2 cellular contexts compared by ENCODE assay signal in the genomic region with DNA sequence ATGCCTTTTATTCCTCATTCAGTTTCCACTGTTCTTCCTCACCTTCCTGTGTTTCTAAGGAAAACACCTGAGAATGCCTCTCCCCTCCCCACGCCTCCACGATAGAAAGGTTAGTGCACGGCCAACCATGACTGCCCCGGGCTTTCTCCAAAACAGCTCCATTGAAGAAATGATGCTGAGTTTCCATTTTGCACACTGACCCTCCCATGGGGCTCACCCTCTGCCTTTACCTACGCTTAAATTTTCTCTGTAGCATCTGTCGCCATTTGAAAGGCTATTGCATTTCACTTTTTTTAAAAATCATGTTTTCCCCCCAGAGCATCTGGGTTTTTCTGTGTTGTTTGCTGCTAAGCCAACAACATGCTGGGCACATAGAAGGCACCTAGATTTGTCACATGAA.
TF ChIP-seq lines count a peak whose summit lies in the region.

No MANE protein-coding gene starts in this region.

TF ChIP-seq in A549, 52 proteins besides CTCF, POLR2A, EP300 and RAD21:
- TF ChIP-seq EHF (CRISPR knock-in tag; IDR thresholded peaks at IDR 0.05) (no peak), CHD4 (IDR thresholded peaks at IDR 0.05; ENCODE audit: borderline replicate concordance) (no peak), HOXB5 (CRISPR knock-in tag; IDR thresholded peaks at IDR 0.05) (no peak), KDM5A (IDR thresholded peaks at IDR 0.05) (no peak), RARB (CRISPR knock-in tag; IDR thresholded peaks at IDR 0.05) (no peak), HOXA7 (CRISPR knock-in tag; IDR thresholded peaks at IDR 0.05) (no peak), HEYL (CRISPR knock-in tag; IDR thresholded peaks at IDR 0.05) (no peak)
- TF ChIP-seq, protein P1, sequence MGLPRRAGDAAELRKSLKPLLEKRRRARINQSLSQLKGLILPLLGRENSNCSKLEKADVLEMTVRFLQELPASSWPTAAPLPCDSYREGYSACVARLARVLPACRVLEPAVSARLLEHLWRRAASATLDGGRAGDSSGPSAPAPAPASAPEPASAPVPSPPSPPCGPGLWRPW (IDR thresholded peaks at IDR 0.05), result no peak
- TF ChIP-seq, protein P2, sequence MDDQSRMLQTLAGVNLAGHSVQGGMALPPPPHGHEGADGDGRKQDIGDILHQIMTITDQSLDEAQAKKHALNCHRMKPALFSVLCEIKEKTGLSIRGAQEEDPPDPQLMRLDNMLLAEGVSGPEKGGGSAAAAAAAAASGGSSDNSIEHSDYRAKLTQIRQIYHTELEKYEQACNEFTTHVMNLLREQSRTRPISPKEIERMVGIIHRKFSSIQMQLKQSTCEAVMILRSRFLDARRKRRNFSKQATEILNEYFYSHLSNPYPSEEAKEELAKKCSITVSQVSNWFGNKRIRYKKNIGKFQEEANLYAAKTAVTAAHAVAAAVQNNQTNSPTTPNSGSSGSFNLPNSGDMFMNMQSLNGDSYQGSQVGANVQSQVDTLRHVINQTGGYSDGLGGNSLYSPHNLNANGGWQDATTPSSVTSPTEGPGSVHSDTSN (IDR thresholded peaks at IDR 0.05), result no peak
- TF ChIP-seq, protein P3, sequence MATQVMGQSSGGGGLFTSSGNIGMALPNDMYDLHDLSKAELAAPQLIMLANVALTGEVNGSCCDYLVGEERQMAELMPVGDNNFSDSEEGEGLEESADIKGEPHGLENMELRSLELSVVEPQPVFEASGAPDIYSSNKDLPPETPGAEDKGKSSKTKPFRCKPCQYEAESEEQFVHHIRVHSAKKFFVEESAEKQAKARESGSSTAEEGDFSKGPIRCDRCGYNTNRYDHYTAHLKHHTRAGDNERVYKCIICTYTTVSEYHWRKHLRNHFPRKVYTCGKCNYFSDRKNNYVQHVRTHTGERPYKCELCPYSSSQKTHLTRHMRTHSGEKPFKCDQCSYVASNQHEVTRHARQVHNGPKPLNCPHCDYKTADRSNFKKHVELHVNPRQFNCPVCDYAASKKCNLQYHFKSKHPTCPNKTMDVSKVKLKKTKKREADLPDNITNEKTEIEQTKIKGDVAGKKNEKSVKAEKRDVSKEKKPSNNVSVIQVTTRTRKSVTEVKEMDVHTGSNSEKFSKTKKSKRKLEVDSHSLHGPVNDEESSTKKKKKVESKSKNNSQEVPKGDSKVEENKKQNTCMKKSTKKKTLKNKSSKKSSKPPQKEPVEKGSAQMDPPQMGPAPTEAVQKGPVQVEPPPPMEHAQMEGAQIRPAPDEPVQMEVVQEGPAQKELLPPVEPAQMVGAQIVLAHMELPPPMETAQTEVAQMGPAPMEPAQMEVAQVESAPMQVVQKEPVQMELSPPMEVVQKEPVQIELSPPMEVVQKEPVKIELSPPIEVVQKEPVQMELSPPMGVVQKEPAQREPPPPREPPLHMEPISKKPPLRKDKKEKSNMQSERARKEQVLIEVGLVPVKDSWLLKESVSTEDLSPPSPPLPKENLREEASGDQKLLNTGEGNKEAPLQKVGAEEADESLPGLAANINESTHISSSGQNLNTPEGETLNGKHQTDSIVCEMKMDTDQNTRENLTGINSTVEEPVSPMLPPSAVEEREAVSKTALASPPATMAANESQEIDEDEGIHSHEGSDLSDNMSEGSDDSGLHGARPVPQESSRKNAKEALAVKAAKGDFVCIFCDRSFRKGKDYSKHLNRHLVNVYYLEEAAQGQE (IDR thresholded peaks at IDR 0.05), result no peak
- TF ChIP-seq, protein P4, sequence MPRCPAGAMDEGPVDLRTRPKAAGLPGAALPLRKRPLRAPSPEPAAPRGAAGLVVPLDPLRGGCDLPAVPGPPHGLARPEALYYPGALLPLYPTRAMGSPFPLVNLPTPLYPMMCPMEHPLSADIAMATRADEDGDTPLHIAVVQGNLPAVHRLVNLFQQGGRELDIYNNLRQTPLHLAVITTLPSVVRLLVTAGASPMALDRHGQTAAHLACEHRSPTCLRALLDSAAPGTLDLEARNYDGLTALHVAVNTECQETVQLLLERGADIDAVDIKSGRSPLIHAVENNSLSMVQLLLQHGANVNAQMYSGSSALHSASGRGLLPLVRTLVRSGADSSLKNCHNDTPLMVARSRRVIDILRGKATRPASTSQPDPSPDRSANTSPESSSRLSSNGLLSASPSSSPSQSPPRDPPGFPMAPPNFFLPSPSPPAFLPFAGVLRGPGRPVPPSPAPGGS (IDR thresholded peaks at IDR 0.05), result no peak

TF ChIP-seq in GM12878, 131 proteins besides CTCF, POLR2A, EP300 and RAD21 (continues in another document):
- TF ChIP-seq, protein P5, sequence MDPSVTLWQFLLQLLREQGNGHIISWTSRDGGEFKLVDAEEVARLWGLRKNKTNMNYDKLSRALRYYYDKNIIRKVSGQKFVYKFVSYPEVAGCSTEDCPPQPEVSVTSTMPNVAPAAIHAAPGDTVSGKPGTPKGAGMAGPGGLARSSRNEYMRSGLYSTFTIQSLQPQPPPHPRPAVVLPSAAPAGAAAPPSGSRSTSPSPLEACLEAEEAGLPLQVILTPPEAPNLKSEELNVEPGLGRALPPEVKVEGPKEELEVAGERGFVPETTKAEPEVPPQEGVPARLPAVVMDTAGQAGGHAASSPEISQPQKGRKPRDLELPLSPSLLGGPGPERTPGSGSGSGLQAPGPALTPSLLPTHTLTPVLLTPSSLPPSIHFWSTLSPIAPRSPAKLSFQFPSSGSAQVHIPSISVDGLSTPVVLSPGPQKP (IDR thresholded peaks at IDR 0.05; ENCODE audit: low read depth, low read length), result no peak
- TF ChIP-seq SP1 (IDR thresholded peaks at IDR 0.05; ENCODE audit: low read depth, low read length) (no peak), MTA3 (IDR thresholded peaks at IDR 0.05; ENCODE audit: borderline replicate concordance, low read length) (no peak), NR2C2 (IDR thresholded peaks at IDR 0.05; ENCODE audit: borderline replicate concordance, control insufficient read depth, insufficient read length, low read depth) (no peak), ZNF24 (IDR thresholded peaks at IDR 0.05) (peak; percentile 92), IKZF2 (IDR thresholded peaks at IDR 0.05) (no peak), HDAC2 (IDR thresholded peaks at IDR 0.05) (no peak), NFIC (IDR thresholded peaks at IDR 0.05; ENCODE audit: low read depth, low read length) (0 out of 2 replicates have a peak, but pooled peaks have one; percentile 23), YY1 (IDR thresholded peaks at IDR 0.05; ENCODE audit: low read depth, low read length) (0 out of 2 replicates have a peak, but pooled peaks have one; percentile 20), RCOR1 (conservative IDR thresholded peaks at IDR 0.05; ENCODE audit: low read depth, low read length) (no peak), PAX5 (IDR thresholded peaks at IDR 0.05; ENCODE audit: borderline replicate concordance, low read depth, low read length) (peak; percentile 42; the same call in 1 of the 2 replicates), EED (IDR thresholded peaks at IDR 0.05; ENCODE audit: low read depth) (peak; percentile 46; the same call in 1 of the 2 replicates), ATF7 (IDR thresholded peaks at IDR 0.05; ENCODE audit: low read depth) (no peak), EGR1 (IDR thresholded peaks at IDR 0.05; ENCODE audit: borderline replicate concordance in 1 of 2, low read depth in 2 of 2, low read length in 2 of 2) (no peak), MEF2B (IDR thresholded peaks at IDR 0.05; ENCODE audit: partially characterized antibody, poor library complexity, severe bottlenecking) (peak; percentile 26), RUNX3 (IDR thresholded peaks at IDR 0.05; ENCODE audit: low read length) (no peak), RFX5 (IDR thresholded peaks at IDR 0.05; ENCODE audit: low read depth, low read length) (no peak)
- TF ChIP-seq, protein P6, sequence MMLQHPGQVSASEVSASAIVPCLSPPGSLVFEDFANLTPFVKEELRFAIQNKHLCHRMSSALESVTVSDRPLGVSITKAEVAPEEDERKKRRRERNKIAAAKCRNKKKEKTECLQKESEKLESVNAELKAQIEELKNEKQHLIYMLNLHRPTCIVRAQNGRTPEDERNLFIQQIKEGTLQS (IDR thresholded peaks at IDR 0.05; ENCODE audit: borderline replicate concordance, extremely low read depth, low read depth, low read length), result no peak
- TF ChIP-seq, protein P7, sequence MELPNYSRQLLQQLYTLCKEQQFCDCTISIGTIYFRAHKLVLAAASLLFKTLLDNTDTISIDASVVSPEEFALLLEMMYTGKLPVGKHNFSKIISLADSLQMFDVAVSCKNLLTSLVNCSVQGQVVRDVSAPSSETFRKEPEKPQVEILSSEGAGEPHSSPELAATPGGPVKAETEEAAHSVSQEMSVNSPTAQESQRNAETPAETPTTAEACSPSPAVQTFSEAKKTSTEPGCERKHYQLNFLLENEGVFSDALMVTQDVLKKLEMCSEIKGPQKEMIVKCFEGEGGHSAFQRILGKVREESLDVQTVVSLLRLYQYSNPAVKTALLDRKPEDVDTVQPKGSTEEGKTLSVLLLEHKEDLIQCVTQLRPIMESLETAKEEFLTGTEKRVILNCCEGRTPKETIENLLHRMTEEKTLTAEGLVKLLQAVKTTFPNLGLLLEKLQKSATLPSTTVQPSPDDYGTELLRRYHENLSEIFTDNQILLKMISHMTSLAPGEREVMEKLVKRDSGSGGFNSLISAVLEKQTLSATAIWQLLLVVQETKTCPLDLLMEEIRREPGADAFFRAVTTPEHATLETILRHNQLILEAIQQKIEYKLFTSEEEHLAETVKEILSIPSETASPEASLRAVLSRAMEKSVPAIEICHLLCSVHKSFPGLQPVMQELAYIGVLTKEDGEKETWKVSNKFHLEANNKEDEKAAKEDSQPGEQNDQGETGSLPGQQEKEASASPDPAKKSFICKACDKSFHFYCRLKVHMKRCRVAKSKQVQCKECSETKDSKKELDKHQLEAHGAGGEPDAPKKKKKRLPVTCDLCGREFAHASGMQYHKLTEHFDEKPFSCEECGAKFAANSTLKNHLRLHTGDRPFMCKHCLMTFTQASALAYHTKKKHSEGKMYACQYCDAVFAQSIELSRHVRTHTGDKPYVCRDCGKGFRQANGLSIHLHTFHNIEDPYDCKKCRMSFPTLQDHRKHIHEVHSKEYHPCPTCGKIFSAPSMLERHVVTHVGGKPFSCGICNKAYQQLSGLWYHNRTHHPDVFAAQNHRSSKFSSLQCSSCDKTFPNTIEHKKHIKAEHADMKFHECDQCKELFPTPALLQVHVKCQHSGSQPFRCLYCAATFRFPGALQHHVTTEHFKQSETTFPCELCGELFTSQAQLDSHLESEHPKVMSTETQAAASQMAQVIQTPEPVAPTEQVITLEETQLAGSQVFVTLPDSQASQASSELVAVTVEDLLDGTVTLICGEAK (IDR thresholded peaks at IDR 0.05; ENCODE audit: borderline replicate concordance), result no peak
- TF ChIP-seq, protein P8, sequence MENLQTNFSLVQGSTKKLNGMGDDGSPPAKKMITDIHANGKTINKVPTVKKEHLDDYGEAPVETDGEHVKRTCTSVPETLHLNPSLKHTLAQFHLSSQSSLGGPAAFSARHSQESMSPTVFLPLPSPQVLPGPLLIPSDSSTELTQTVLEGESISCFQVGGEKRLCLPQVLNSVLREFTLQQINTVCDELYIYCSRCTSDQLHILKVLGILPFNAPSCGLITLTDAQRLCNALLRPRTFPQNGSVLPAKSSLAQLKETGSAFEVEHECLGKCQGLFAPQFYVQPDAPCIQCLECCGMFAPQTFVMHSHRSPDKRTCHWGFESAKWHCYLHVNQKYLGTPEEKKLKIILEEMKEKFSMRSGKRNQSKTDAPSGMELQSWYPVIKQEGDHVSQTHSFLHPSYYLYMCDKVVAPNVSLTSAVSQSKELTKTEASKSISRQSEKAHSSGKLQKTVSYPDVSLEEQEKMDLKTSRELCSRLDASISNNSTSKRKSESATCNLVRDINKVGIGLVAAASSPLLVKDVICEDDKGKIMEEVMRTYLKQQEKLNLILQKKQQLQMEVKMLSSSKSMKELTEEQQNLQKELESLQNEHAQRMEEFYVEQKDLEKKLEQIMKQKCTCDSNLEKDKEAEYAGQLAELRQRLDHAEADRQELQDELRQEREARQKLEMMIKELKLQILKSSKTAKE (IDR thresholded peaks at IDR 0.05; ENCODE audit: low read depth, poor library complexity, severe bottlenecking), result no peak
- TF ChIP-seq, protein P9, sequence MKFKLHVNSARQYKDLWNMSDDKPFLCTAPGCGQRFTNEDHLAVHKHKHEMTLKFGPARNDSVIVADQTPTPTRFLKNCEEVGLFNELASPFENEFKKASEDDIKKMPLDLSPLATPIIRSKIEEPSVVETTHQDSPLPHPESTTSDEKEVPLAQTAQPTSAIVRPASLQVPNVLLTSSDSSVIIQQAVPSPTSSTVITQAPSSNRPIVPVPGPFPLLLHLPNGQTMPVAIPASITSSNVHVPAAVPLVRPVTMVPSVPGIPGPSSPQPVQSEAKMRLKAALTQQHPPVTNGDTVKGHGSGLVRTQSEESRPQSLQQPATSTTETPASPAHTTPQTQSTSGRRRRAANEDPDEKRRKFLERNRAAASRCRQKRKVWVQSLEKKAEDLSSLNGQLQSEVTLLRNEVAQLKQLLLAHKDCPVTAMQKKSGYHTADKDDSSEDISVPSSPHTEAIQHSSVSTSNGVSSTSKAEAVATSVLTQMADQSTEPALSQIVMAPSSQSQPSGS (IDR thresholded peaks at IDR 0.05; ENCODE audit: low read length), result no peak
- TF ChIP-seq, protein P3 (IDR thresholded peaks at IDR 0.05; ENCODE audit: low read depth, low read length), result no peak
- TF ChIP-seq, protein P10, sequence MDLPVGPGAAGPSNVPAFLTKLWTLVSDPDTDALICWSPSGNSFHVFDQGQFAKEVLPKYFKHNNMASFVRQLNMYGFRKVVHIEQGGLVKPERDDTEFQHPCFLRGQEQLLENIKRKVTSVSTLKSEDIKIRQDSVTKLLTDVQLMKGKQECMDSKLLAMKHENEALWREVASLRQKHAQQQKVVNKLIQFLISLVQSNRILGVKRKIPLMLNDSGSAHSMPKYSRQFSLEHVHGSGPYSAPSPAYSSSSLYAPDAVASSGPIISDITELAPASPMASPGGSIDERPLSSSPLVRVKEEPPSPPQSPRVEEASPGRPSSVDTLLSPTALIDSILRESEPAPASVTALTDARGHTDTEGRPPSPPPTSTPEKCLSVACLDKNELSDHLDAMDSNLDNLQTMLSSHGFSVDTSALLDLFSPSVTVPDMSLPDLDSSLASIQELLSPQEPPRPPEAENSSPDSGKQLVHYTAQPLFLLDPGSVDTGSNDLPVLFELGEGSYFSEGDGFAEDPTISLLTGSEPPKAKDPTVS (IDR thresholded peaks at IDR 0.05; ENCODE audit: low read depth, low read length), result no peak
